ENCODE assay signal across 1 cellular context in genomic region chr11:3036419-3036818, GRCh38.
TF ChIP-seq lines count a peak whose summit lies in the region.

No MANE protein-coding gene starts in this region.

TF ChIP-seq in HepG2, 621 proteins besides CTCF, POLR2A, EP300 and RAD21:
- TF ChIP-seq THAP8 (CRISPR knock-in tag; IDR thresholded peaks at IDR 0.05; ENCODE audit: borderline replicate concordance) (no peak), ZNF678 (CRISPR knock-in tag; IDR thresholded peaks at IDR 0.05) (no peak), HNRNPK (IDR thresholded peaks at IDR 0.05; ENCODE audit: low read depth, low read length, poor library complexity, severe bottlenecking) (no peak), MBNL3 (CRISPR knock-in tag; conservative IDR thresholded peaks at IDR 0.05) (no peak), KLF11 (CRISPR knock-in tag; IDR thresholded peaks at IDR 0.05) (no peak), ZNF724P (CRISPR knock-in tag; IDR thresholded peaks at IDR 0.05; ENCODE audit: borderline replicate concordance) (no peak), MYC (CRISPR knock-in tag; IDR thresholded peaks at IDR 0.05; ENCODE audit: borderline replicate concordance) (no peak), TOE1 (CRISPR knock-in tag; IDR thresholded peaks at IDR 0.05) (no peak), MAF1 (CRISPR knock-in tag; IDR thresholded peaks at IDR 0.05; ENCODE audit: borderline replicate concordance) (no peak), ZFP41 (CRISPR knock-in tag; IDR thresholded peaks at IDR 0.05; ENCODE audit: borderline replicate concordance) (no peak), SAFB2 (CRISPR knock-in tag; IDR thresholded peaks at IDR 0.05; ENCODE audit: borderline replicate concordance, low read depth) (no peak), WIZ (CRISPR knock-in tag; IDR thresholded peaks at IDR 0.05) (no peak), SMARCE1 (IDR thresholded peaks at IDR 0.05; ENCODE audit: borderline replicate concordance) (no peak)
